8 cellular contexts compared by ENCODE assay signal in genomic region chr7:76302299-76303056, GRCh38. TPM values are rescaled to one million over a fixed set of nuclear protein-coding genes. Genes with fewer than 3 reads are reported as not detected.
A peak's percentile ranks its signal among the peaks of the same experiment; 100 is the strongest.
DNase-seq lines count a peak whose midpoint lies in the region; ATAC-seq and TF ChIP-seq lines count a peak whose summit lies in the region.

Gene HSPB1 (plus strand): TSS chr7:76302673. CDS start chr7:76302713, 40 bp downstream.

- POLR2A ChIA-PET in activated B cell treated with CpG ODN at 0.5 μM for 24 hours (lab: Charles Lee) = interaction anchor here (0.6 to 2.3 kb wide), 4 partner anchors 8 to 56 kb away, joined by 3 to 14 read pairs (median 10); partner anchors contain the start of gene YWHAG

- CTCF ChIA-PET in activated B cell treated with CpG ODN at 0.5 μM for 24 hours (lab: Charles Lee) = interaction anchor here (1.9 kb wide), 1 partner anchor 12 kb away, joined by 8 read pairs; no protein-coding TSS in a partner anchor

- DNase-seq in NCI-H2196 (lab: John Stamatoyannopoulos, UW; ENCODE audit: unreplicated experiment) (peak; percentile 98), activated B cell treated with CpG ODN at 0.5 μM for 24 hours (peak; percentile 65), cerebellar cortex (ENCODE audit: low spot score) (peak; percentile 93), inferior parietal cortex (ENCODE audit: extremely low spot score) (peak; percentile 77)

- H3K9me3 Mint-ChIP-seq in activated B cell treated with CpG ODN at 0.5 μM for 24 hours = peaks cover 2% of the 10 kb centered on the region

- no peaks in the 10 kb centered on the region for H3K27me3 Mint-ChIP-seq in activated B cell treated with CpG ODN at 0.5 μM for 24 hours

- no peak for TF ChIP-seq CTCF in GM12875 (IDR thresholded peaks at IDR 0.05; ENCODE audit: borderline replicate concordance, insufficient read depth, low read depth, low read length)
- TF ChIP-seq CTCF in activated B cell treated with CpG ODN at 0.5 μM for 24 hours (IDR thresholded peaks at IDR 0.05) = no peak

- peak within 1 kb of the TSS; percentile 68 for H3K4me3 ChIP-seq in GM12875 (ENCODE audit: low read depth, low read length)
- peak within 1 kb of the TSS; percentile 71 to 97 (median 83) for H3K4me3 ChIP-seq in skin epidermis

- H3K4me3 Mint-ChIP-seq in activated B cell treated with CpG ODN at 0.5 μM for 24 hours = peak within 1 kb of the TSS; percentile 90

- intact Hi-C loops in activated B cell treated with CpG ODN at 0.5 μM for 24 hours (cut with micrococcal nuclease) = loop anchor here (1.0 to 5.0 kb wide), 4 partner anchors 11 to 310 kb away; partner anchors contain the start of gene TMEM120A

- peaks cover 13% of the 10 kb centered on the region for H3K4me1 Mint-ChIP-seq in activated B cell treated with CpG ODN at 0.5 μM for 24 hours

- H3K36me3 Mint-ChIP-seq in activated B cell treated with CpG ODN at 0.5 μM for 24 hours (ENCODE audit: low read depth) = no peaks in the 10 kb centered on the region

- peak within 1 kb of the TSS; percentile 81 for H3K27ac Mint-ChIP-seq in activated B cell treated with CpG ODN at 0.5 μM for 24 hours

- ATAC-seq in HG02973 (IDR thresholded peaks at IDR 0.05; ENCODE audit: unreplicated experiment) (peak; percentile 41), activated B cell treated with CpG ODN at 0.5 μM for 24 hours (ENCODE audit: low read depth) (peak; percentile 76), HG03457 (IDR thresholded peaks at IDR 0.05; ENCODE audit: unreplicated experiment) (no peak)

- H3K27ac ChIP-seq in skin epidermis = peak within 1 kb of the TSS; percentile 79 to 99 (median 93)

RNA-seq across cellular contexts. Expression of gene HSPB1, which starts in this region (rescaled TPM):
- 63.4 and 65.6 TPM in 2 replicates for total RNA-seq in activated B cell treated with CpG ODN at 0.5 μM for 24 hours
